In the genomic region with DNA sequence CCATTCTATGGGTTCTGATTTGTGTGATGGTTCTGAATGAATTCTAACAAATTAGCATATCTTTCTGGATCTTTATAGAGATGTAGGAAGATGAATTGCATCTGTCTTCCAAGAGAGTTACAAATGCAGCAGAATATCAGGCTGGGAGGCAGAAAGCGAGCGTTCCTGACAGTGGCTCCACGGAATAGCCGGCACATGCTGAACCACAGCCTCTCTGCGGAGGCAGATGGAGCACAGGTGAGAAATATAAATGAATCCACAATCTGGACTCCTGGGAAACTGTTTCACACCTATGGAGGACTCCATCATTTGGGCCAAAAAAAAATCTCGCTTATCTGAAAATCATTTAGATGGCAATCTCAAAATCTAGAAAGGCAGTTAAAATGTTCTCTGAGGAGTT, we compare ENCODE assay signal across 21 cellular contexts. TPM values are rescaled to one million over a fixed set of nuclear protein-coding genes. Genes with fewer than 3 reads are reported as not detected.
DNase-seq lines count a peak whose midpoint lies in the region; ATAC-seq and TF ChIP-seq lines count a peak whose summit lies in the region.
"Had no signal": no experiment of that assay in that cellular context is flagged by ENCODE, and none has a peak within 500 bp of the region (broad histone marks: within the 10 kb centered on the region; RNA-seq: fewer than 3 reads in every experiment).

No MANE protein-coding gene starts in this region.

- peak overlapping the region; percentile 66 for H3K4me2 ChIP-seq in neural progenitor cell
- H3K4me2 ChIP-seq: A549; BLaER1 treated with 17β-estradiol and CSF1 and Interleukin-3, amounts not matched to agents 10 nM and 100 nM had no signal

- peaks cover 7% of the 10 kb centered on the region for H3K27me3 Mint-ChIP-seq in neural progenitor cell (ENCODE audit: insufficient read depth, low read depth)

- H3K36me3 ChIP-seq in WERI-Rb-1 = no peaks in the 10 kb centered on the region
- H3K36me3 ChIP-seq in neural progenitor cell = no peaks in the 10 kb centered on the region
- H3K36me3 ChIP-seq: BLaER1 treated with 17β-estradiol and CSF1 and Interleukin-3, amounts not matched to agents 10 nM and 100 nM had no signal

- H3K9me3 Mint-ChIP-seq in neural progenitor cell = peaks cover 2% of the 10 kb centered on the region
- H3K9me3 Mint-ChIP-seq: CD4-positive, alpha-beta T cell; CD8-positive, alpha-beta T cell had no signal

- H3K27ac ChIP-seq in WERI-Rb-1 (peak overlapping the region; percentile 60; the same call in 1 of the 2 replicates), neural progenitor cell (no peak overlapping the region)
- H3K27ac ChIP-seq: 22Rv1; A549; BLaER1 treated with 17β-estradiol and CSF1 and Interleukin-3, amounts not matched to agents 10 nM and 100 nM; C4-2B had no signal

- no peaks in the 10 kb centered on the region for H4K20me1 ChIP-seq in neural progenitor cell (ENCODE audit: low read depth)
- H4K20me1 ChIP-seq: BLaER1 treated with 17β-estradiol and CSF1 and Interleukin-3, amounts not matched to agents 10 nM and 100 nM had no signal

- no peak overlapping the region for H3K9ac ChIP-seq in neural progenitor cell
- H3K9ac ChIP-seq: BLaER1 treated with 17β-estradiol and CSF1 and Interleukin-3, amounts not matched to agents 10 nM and 100 nM had no signal

- TF ChIP-seq CTCF in WERI-Rb-1 (IDR thresholded peaks at IDR 0.05; ENCODE audit: low read depth, low read length) = no peak
- no peak for TF ChIP-seq CTCF in neural progenitor cell (IDR thresholded peaks at IDR 0.05)

- DNase-seq in G401 (ENCODE audit: low spot score) (peak; percentile 79), WERI-Rb-1 (no peak), cerebellum (ENCODE audit: low spot score) (peak; percentile 79), neural progenitor cell (ENCODE audit: low spot score) (no peak), NCI-H446 treated with DMSO at 0.1 percent for 48 hours (lab: John Stamatoyannopoulos, UW) (no peak)
- DNase-seq: AML-193; Caco-2; Calu3; CD4-positive, alpha-beta T cell; CD8-positive, alpha-beta T cell; DMS79 treated with DMSO at 0.1 percent for 48 hours; GDM1 had no signal

- no peaks in the 10 kb centered on the region for H3K36me3 Mint-ChIP-seq in neural progenitor cell
- H3K36me3 Mint-ChIP-seq: CD8-positive, alpha-beta T cell had no signal

- in situ Hi-C loops in G401 (cut with HindIII; ENCODE audit: low sequenced_read_pairs) = no loop called here

- H3K79me2 ChIP-seq in neural progenitor cell (ENCODE audit: low read depth) = no peaks in the 10 kb centered on the region

- H3K9me3 ChIP-seq in WERI-Rb-1 (ENCODE audit: severe bottlenecking) (no peaks in the 10 kb centered on the region), neural progenitor cell (ENCODE audit: low read depth) (no peaks in the 10 kb centered on the region)
- H3K9me3 ChIP-seq: A549, Caco-2 had no signal

- peaks cover 71% of the 10 kb centered on the region for H3K4me1 ChIP-seq in neural progenitor cell
- H3K4me1 ChIP-seq: A549; BLaER1 treated with 17β-estradiol and CSF1 and Interleukin-3, amounts not matched to agents 10 nM and 100 nM; Caco-2 had no signal

- no peak overlapping the region for H3K4me3 ChIP-seq in WERI-Rb-1 (ENCODE audit: low read depth, low read length)
- H3K4me3 ChIP-seq in neural progenitor cell = no peak overlapping the region
- H3K4me3 ChIP-seq: A549; BLaER1 treated with 17β-estradiol and CSF1 and Interleukin-3, amounts not matched to agents 10 nM and 100 nM; GM12878 had no signal

- H3K4me1 Mint-ChIP-seq in neural progenitor cell = peaks cover 41% of the 10 kb centered on the region
- H3K4me1 Mint-ChIP-seq: B cell had no signal

- ATAC-seq in GM18519 (IDR thresholded peaks at IDR 0.05; ENCODE audit: low FRiP score, unreplicated experiment) = no peak
- ATAC-seq in HG03175 (IDR thresholded peaks at IDR 0.05; ENCODE audit: unreplicated experiment) = no peak
- no peak for ATAC-seq in HG02642 (IDR thresholded peaks at IDR 0.05; ENCODE audit: poor library complexity, unreplicated experiment)
- ATAC-seq: A549; CD8-positive, alpha-beta T cell; GM12878 had no signal

- peaks cover 56% of the 10 kb centered on the region for H3F3A ChIP-seq in neural progenitor cell (ENCODE audit: low read depth)

- H3K4me3 Mint-ChIP-seq in neural progenitor cell = no peak overlapping the region
- H3K4me3 Mint-ChIP-seq: B cell; CD4-positive, alpha-beta T cell; CD8-positive, alpha-beta T cell had no signal

- H3K27me3 ChIP-seq in WERI-Rb-1 (ENCODE audit: insufficient read depth, low read depth, severe bottlenecking) (no peaks in the 10 kb centered on the region), neural progenitor cell (no peaks in the 10 kb centered on the region)
- H3K27me3 ChIP-seq: BLaER1 treated with 17β-estradiol and CSF1 and Interleukin-3, amounts not matched to agents 10 nM and 100 nM had no signal

- H3K27ac Mint-ChIP-seq in neural progenitor cell = no peak overlapping the region
- H3K27ac Mint-ChIP-seq: B cell; CD4-positive, alpha-beta T cell; CD8-positive, alpha-beta T cell had no signal

- H2AFZ ChIP-seq in neural progenitor cell (replicated peaks) = no peak overlapping the region

RNA-seq across cellular contexts. Expression of a gene that starts 34.5 kb away (rescaled TPM):
- total RNA-seq in G401 (2014; rRNA removed; shearing (Covaris generic)) = 5.7 and 7.7 TPM in 2 replicates
- total RNA-seq in cerebellum (51.5 TPM), neural progenitor cell (ENCODE audit: low replicate concordance) (89.2 and 106 TPM in 2 replicates)
- total RNA-seq: Caco-2; CD8-positive, alpha-beta T cell had no signal

Comparison
In these comparisons a context has a peak if more than half of its experiments do, and no peak if none do; other contexts are left out.
1. DNase-seq: peak in G401 (single experiment) and cerebellum (single experiment); none in WERI-Rb-1 (single experiment), neural progenitor cell (single experiment) and NCI-H446 treated with DMSO at 0.1 percent for 48 hours (single experiment).